Comparison of ENCODE assay signal across 1 cellular context in the genomic region with DNA sequence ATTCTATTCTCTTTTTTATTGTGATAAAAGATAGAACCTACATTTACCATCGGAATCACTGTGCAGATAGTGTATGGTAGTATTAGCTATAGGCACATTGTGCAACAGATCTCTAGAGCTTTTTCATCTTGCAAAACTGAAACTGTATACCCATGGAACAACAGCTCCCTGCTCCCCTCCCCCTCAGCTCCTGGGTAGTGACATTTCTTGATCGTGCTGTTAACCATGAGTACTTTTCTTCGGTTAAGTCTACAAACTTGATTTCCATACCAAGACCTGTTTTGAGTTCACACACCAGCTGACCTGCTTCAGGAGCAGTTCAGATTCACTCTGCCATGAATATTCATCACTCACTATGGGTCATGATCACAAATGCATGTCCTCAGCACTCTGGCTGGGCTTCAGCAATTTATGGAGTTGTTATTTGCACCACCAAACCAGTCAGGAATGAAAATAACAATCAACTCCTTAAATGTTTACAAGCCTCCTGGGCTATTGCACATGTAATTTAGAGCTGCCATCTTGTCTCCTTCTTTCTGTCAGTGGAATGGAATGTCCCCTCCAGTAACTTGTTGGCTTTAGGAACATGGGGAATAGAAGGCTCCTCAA.
TF ChIP-seq lines count a peak whose summit lies in the region.

No MANE protein-coding gene starts in this region.

TF ChIP-seq in IMR-90, 13 proteins besides CTCF, POLR2A, EP300 and RAD21:
- TF ChIP-seq, protein P1, sequence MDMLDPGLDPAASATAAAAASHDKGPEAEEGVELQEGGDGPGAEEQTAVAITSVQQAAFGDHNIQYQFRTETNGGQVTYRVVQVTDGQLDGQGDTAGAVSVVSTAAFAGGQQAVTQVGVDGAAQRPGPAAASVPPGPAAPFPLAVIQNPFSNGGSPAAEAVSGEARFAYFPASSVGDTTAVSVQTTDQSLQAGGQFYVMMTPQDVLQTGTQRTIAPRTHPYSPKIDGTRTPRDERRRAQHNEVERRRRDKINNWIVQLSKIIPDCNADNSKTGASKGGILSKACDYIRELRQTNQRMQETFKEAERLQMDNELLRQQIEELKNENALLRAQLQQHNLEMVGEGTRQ (IDR thresholded peaks at IDR 0.05; ENCODE audit: low read depth, low read length) = no peak
- TF ChIP-seq CEBPB (IDR thresholded peaks at IDR 0.05; ENCODE audit: low read depth, low read length) (0 out of 2 replicates have a peak, but pooled peaks have one; percentile 2), NFE2L2 (IDR thresholded peaks at IDR 0.05; ENCODE audit: low read depth, low read length) (no peak)
